ENCODE assay signal across 8 cellular contexts in genomic region chr3:16145176-16145575, GRCh38. TPM values are rescaled to one million over a fixed set of nuclear protein-coding genes. Genes with fewer than 3 reads are reported as not detected.
"Had no signal": no experiment of that assay in that cellular context is flagged by ENCODE, and none has a peak within 500 bp of the region (broad histone marks: within the 10 kb centered on the region; RNA-seq: fewer than 3 reads in every experiment).

No MANE protein-coding gene starts in this region.

- H3K4me1 Mint-ChIP-seq: GM23338, H9 had no signal

- DNase-seq: H9, HCEC 1CT, IMR-90, KG1 had no signal

- H3K4me3 ChIP-seq: GM23338, K562 had no signal

- H3K4me3 Mint-ChIP-seq: GM23338, H9 had no signal

- H2AFZ ChIP-seq: GM23338 had no signal

- H3K4me2 ChIP-seq: GM23338 had no signal

- H3K27ac Mint-ChIP-seq: GM23338 had no signal

- ATAC-seq: GM23338, K562 had no signal

RNA-seq across cellular contexts. Expression of gene GALNT15, which starts 29.3 kb away (rescaled TPM):
- total RNA-seq: H1, HT-29, K562 had no signal
- polyA plus RNA-seq: K562 had no signal
